Comparison of ENCODE assay signal across 15 cellular contexts in the genomic region with DNA sequence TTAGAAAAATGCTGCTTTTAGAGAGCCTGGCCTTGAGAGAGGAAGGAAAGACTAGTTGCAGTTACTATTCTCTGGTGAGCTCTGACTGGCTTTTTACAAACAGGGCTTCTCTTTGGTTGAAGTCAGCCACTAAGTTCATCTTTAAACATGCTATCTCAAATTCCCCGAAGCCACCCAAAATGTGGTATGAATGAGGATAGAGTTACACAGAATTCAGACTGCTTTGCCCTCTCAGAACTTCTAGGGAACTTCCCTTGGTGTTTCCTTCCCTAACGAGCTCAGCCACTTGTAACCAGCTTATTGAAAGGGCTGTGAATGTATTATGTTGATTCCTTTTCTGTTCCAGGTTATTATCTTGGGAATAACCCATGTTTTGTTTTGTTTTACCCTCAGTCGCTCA.
DNase-seq lines count a peak whose midpoint lies in the region; ATAC-seq, FAIRE-seq and TF ChIP-seq lines count a peak whose summit lies in the region.
"Had no signal": no experiment of that assay in that cellular context is flagged by ENCODE, and none has a peak within 500 bp of the region (broad histone marks: within the 10 kb centered on the region; RNA-seq: fewer than 3 reads in every experiment).

No MANE protein-coding gene starts in this region.

- H3K4me1 Mint-ChIP-seq in activated CD4-positive, alpha-beta T cell treated with anti-CD3 and anti-CD28 coated beads for 36 hours = no peaks in the 10 kb centered on the region
- H3K4me1 Mint-ChIP-seq in osteocyte (ENCODE audit: unreplicated experiment) = peaks cover 44% of the 10 kb centered on the region
- H3K4me1 Mint-ChIP-seq: T-cell had no signal

- no peak overlapping the region for H3K27ac Mint-ChIP-seq in activated CD4-positive, alpha-beta T cell treated with anti-CD3 and anti-CD28 coated beads for 36 hours
- H3K27ac Mint-ChIP-seq in osteocyte (ENCODE audit: unreplicated experiment) = peak overlapping the region; percentile 61
- H3K27ac Mint-ChIP-seq: T-cell had no signal

- intact Hi-C loops in activated CD4-positive, alpha-beta T cell treated with anti-CD3 and anti-CD28 coated beads for 36 hours (cut with DNase I, micrococcal nuclease) = no loop called here
- intact Hi-C loops in IMR-90 (cut with micrococcal nuclease) = loop anchor here (10.0 kb wide), 1 partner anchor 1299 kb away; no protein-coding TSS in a partner anchor
- intact Hi-C loops in GM12878 (cut with micrococcal nuclease; ENCODE audit: unreplicated experiment) = no loop called here
- intact Hi-C loops in sigmoid colon (cut with DNase I) = no loop called here

- H3K4ac ChIP-seq in IMR-90 (ENCODE audit: low read depth, low read length) = no peak overlapping the region

- no peak overlapping the region for H2BK15ac ChIP-seq in IMR-90 (ENCODE audit: low read depth, low read length)

- no peak overlapping the region for H3K4me2 ChIP-seq in IMR-90 (ENCODE audit: low read depth, low read length)
- peak overlapping the region; percentile 41 for H3K4me2 ChIP-seq in GM12878 (ENCODE audit: control insufficient read depth, insufficient read depth)

- H3K9me1 ChIP-seq in IMR-90 (ENCODE audit: insufficient read depth, low read length) = peaks cover 12% of the 10 kb centered on the region

- peaks cover 2% of the 10 kb centered on the region for H3K4me1 ChIP-seq in IMR-90 (ENCODE audit: control insufficient read depth, insufficient read depth, low read length)
- H3K4me1 ChIP-seq in GM12878 (ENCODE audit: control insufficient read depth, insufficient read depth, low read length) = peaks cover 76% of the 10 kb centered on the region
- peaks cover 0 to 12% (median 10%) of the 10 kb centered on the region in 4 donors for H3K4me1 ChIP-seq in sigmoid colon
- H3K4me1 ChIP-seq: parathyroid adenoma had no signal

- H4K5ac ChIP-seq in IMR-90 (ENCODE audit: low read depth, low read length) = no peak overlapping the region

- no peak overlapping the region for H2BK120ac ChIP-seq in IMR-90 (ENCODE audit: low read depth, low read length)

- peaks cover 7 to 18% of the 10 kb centered on the region in 2 experiments; a peak in 3 of 4 replicates for H3K79me1 ChIP-seq in IMR-90 (ENCODE audit: low read depth in 1 of 2, low read length in 2 of 2)

- no peak overlapping the region for H2AK9ac ChIP-seq in IMR-90 (replicated peaks; ENCODE audit: low read depth, low read length, poor library complexity)

- H4K8ac ChIP-seq in IMR-90 (ENCODE audit: low read depth in 2 of 2, low read length in 2 of 2) = peak overlapping the region in 1 of 2 experiments; percentile 20; a peak in 1 of 4 replicates

- dilution Hi-C loops in IMR-90 (cut with HindIII; ENCODE audit: low sequenced_read_pairs, unreplicated experiment) = no loop called here

- peak; percentile 16 for ATAC-seq in activated CD4-positive, alpha-beta T cell treated with anti-CD3 and anti-CD28 coated beads for 36 hours
- ATAC-seq in IMR-90 (ENCODE audit: low read depth) = peak; percentile 43
- ATAC-seq in GM12878 = peak; percentile 4
- ATAC-seq in GM19324 (IDR thresholded peaks at IDR 0.05; ENCODE audit: low FRiP score, unreplicated experiment) = no peak
- ATAC-seq: T-cell had no signal

- TF ChIP-seq RAD21 in IMR-90 (IDR thresholded peaks at IDR 0.05; ENCODE audit: low read length) (no peak), GM12878 (IDR thresholded peaks at IDR 0.05; ENCODE audit: insufficient read depth, low read depth, low read length) (no peak)

- H2AFZ ChIP-seq in IMR-90 (replicated peaks; ENCODE audit: low read length, poor library complexity) = no peak overlapping the region
- H2AFZ ChIP-seq in GM12878 (ENCODE audit: control insufficient read depth, low read depth, low read length) = peak overlapping the region; percentile 36
- H2AFZ ChIP-seq: parathyroid adenoma had no signal

- H3K9me3 Mint-ChIP-seq in activated CD4-positive, alpha-beta T cell treated with anti-CD3 and anti-CD28 coated beads for 36 hours (ENCODE audit: low read depth) = peaks cover 2% of the 10 kb centered on the region
- no peaks in the 10 kb centered on the region for H3K9me3 Mint-ChIP-seq in osteocyte (ENCODE audit: unreplicated experiment)

- TF ChIP-seq EP300 in GM12878 (IDR thresholded peaks at IDR 0.05; ENCODE audit: borderline replicate concordance in 1 of 2, control insufficient read depth in 1 of 2, low read depth in 2 of 2, low read length in 2 of 2) (no peak), sigmoid colon (IDR thresholded peaks at IDR 0.05) (no peak)

- H2BK20ac ChIP-seq in IMR-90 (ENCODE audit: low read depth, low read length) = no peak overlapping the region

- no peak for DNase-seq in activated CD4-positive, alpha-beta T cell treated with anti-CD3 and anti-CD28 coated beads for 36 hours
- DNase-seq in activated CD4-positive, alpha-beta T cell treated with anti-CD3 and anti-CD28 coated beads, Interleukin-2, amount 50 U/mL, for 4 hours = no peak
- peak; percentile 33 for DNase-seq in IMR-90
- DNase-seq in GM12878 (ENCODE audit: low read depth, low spot score) = peak; percentile 62
- no peak for DNase-seq in osteocyte (ENCODE audit: extremely low spot score, unreplicated experiment)
- DNase-seq in GM19240 (ENCODE audit: insufficient read length, low spot score) = no peak
- DNase-seq in sigmoid colon = no peak
- DNase-seq: cerebellar nuclear complex, NCI-H2081, T-cell had no signal

- no peak overlapping the region for H2AK5ac ChIP-seq in IMR-90 (ENCODE audit: low read depth, low read length)

- H3K9ac ChIP-seq in IMR-90 (ENCODE audit: low read depth, low read length) = no peak overlapping the region
- no peak overlapping the region; the same call in 1 of the 2 replicates for H3K9ac ChIP-seq in GM12878 (ENCODE audit: control insufficient read depth, insufficient read depth, low read length)
- H3K9ac ChIP-seq: parathyroid adenoma had no signal

- no peak overlapping the region for H4K91ac ChIP-seq in IMR-90 (ENCODE audit: insufficient read depth, low read depth, low read length)

- in situ Hi-C loops in IMR-90 (cut with MboI; ENCODE audit: low sequenced_read_pairs) (no loop called here), GM12878 (cut with MboI) (loop anchor here (5.0 kb wide), 1 partner anchor 169 kb away; no protein-coding TSS in a partner anchor)

- H3K56ac ChIP-seq in IMR-90 (ENCODE audit: extremely low read depth, insufficient read depth, low read length) = no peak overlapping the region

- no peak for FAIRE-seq in GM12878 (lab: Jason Lieb, UNC)
- FAIRE-seq: A204.1, islet of Langerhans, RCC 7860 had no signal

- H3K27me3 ChIP-seq in IMR-90 (ENCODE audit: control insufficient read depth, insufficient read depth, low read length) (no peaks in the 10 kb centered on the region), GM12878 (replicated peaks in 1 of 2; ENCODE audit: control insufficient read depth in 2 of 2, insufficient read depth in 2 of 2, low read length in 1 of 2) (no peaks in the 10 kb centered on the region), sigmoid colon (no peaks in the 10 kb centered on the region)

- no peak overlapping the region for H3K27ac ChIP-seq in IMR-90 (ENCODE audit: insufficient read depth, low read length)
- H3K27ac ChIP-seq in GM12878 (ENCODE audit: control insufficient read depth, insufficient read depth) = peak overlapping the region; percentile 78
- H3K27ac ChIP-seq in sigmoid colon = no peak overlapping the region
- H3K27ac ChIP-seq: parathyroid adenoma had no signal

- SMC1A ChIA-PET in GM12878 (lab: Charles Lee; ENCODE audit: uncharacterized antibody, unreplicated experiment) = interaction anchor here (0.6 to 14.8 kb wide), 13 partner anchors 10 to 205 kb away, joined by 3 to 249 read pairs (median 3); partner anchors contain the start of gene EFHC1

- H4K20me1 ChIP-seq in IMR-90 (ENCODE audit: insufficient read depth, low read length) (no peaks in the 10 kb centered on the region), GM12878 (ENCODE audit: control insufficient read depth, insufficient read depth) (no peaks in the 10 kb centered on the region)

- peaks cover 7% of the 10 kb centered on the region for H3K36me3 ChIP-seq in IMR-90 (ENCODE audit: control insufficient read depth, insufficient read depth, low read length)
- H3K36me3 ChIP-seq in GM12878 (ENCODE audit: control insufficient read depth in 2 of 2, insufficient read depth in 2 of 2, low read length in 1 of 2) = no peaks in the 10 kb centered on the region
- no peaks in the 10 kb centered on the region for H3K36me3 ChIP-seq in sigmoid colon

- H3K9me3 ChIP-seq in IMR-90 (ENCODE audit: control insufficient read depth, insufficient read depth, low read length) = 0 out of 2 replicates have a peak, but pooled peaks cover 2% of the 10 kb centered on the region
- H3K9me3 ChIP-seq in GM12878 (replicated peaks; ENCODE audit: control insufficient read depth, insufficient read depth, low read length) = no peaks in the 10 kb centered on the region; the same call in 1 of the 3 replicates
- no peaks in the 10 kb centered on the region for H3K9me3 ChIP-seq in sigmoid colon

- TF ChIP-seq CTCF in IMR-90 (conservative IDR thresholded peaks at IDR 0.05; ENCODE audit: low read depth, low read length) (no peak), GM12878 (IDR thresholded peaks at IDR 0.05 in 2 of 3, conservative IDR thresholded peaks at IDR 0.05 in 1 of 3; ENCODE audit: control insufficient read depth in 2 of 3, extremely low read depth in 1 of 3, insufficient read depth in 1 of 3, low read depth in 3 of 3, low read length in 3 of 3) (no peak), osteocyte (IDR thresholded peaks at IDR 0.05) (no peak), sigmoid colon (IDR thresholded peaks at IDR 0.05) (no peak)

- H3K79me2 ChIP-seq in GM12878 (ENCODE audit: control insufficient read depth, insufficient read depth, low read length) = no peaks in the 10 kb centered on the region
- H3K79me2 ChIP-seq: parathyroid adenoma had no signal

- RAD21 ChIA-PET in GM12878 (lab: Charles Lee; ENCODE audit: unreplicated experiment) = interaction anchor here (0.5 to 11.6 kb wide), 17 partner anchors 26 to 208 kb away, joined by 3 to 124 read pairs (median 4); partner anchors contain the start of genes EFHC1 and MCM3

- BruUV-seq in IMR-90 (replicated peaks; lab: Mats Ljungman, UMichigan) = no TSS peak
- BruUV-seq in GM12878 (replicated peaks; lab: Mats Ljungman, UMichigan) = no TSS peak

- TF ChIP-seq POLR2A in IMR-90 (IDR thresholded peaks at IDR 0.05; ENCODE audit: low read depth, low read length) = no peak
- TF ChIP-seq POLR2A in GM12878 (IDR thresholded peaks at IDR 0.05; ENCODE audit: low read depth, low read length) = no peak
- TF ChIP-seq POLR2A in sigmoid colon (IDR thresholded peaks at IDR 0.05) = no peak

- H3K4me3 Mint-ChIP-seq in activated CD4-positive, alpha-beta T cell treated with anti-CD3 and anti-CD28 coated beads for 36 hours = no peak overlapping the region
- H3K4me3 Mint-ChIP-seq in osteocyte (ENCODE audit: unreplicated experiment) = no peak overlapping the region
- H3K4me3 Mint-ChIP-seq: T-cell had no signal

- H3K23ac ChIP-seq in IMR-90 (ENCODE audit: low read depth, low read length) = no peak overlapping the region

- no CpG with 5 or more reads among the region's 3 CpGs for WGBS in IMR-90 (ENCODE audit: extremely low coverage in 2 of 2, insufficient read length in 1 of 2), 2 experiments
- WGBS in GM12878 (ENCODE audit: insufficient coverage, insufficient replicate concordance, low lambda C conversion rate, missing lambda C conversion rate) = 0% methylated on average over 3 of the region's 3 CpGs
- 60 to 69% methylated on average over 3 of the region's 3 CpGs for WGBS in sigmoid colon, 2 donors

- no peaks in the 10 kb centered on the region for H3K36me3 Mint-ChIP-seq in activated CD4-positive, alpha-beta T cell treated with anti-CD3 and anti-CD28 coated beads for 36 hours (ENCODE audit: low read depth)
- H3K36me3 Mint-ChIP-seq in osteocyte (ENCODE audit: unreplicated experiment) = peaks cover 37% of the 10 kb centered on the region

- H3K14ac ChIP-seq in IMR-90 (replicated peaks; ENCODE audit: low read depth, low read length) = no peak overlapping the region

- CTCF ChIA-PET in activated CD4-positive, alpha-beta T cell treated with anti-CD3 and anti-CD28 coated beads for 36 hours (lab: Charles Lee) = interaction anchor here (0.6 to 1.0 kb wide), 2 partner anchors 82 to 943 kb away, joined by 3 to 4 read pairs; no protein-coding TSS in a partner anchor
- CTCF ChIA-PET in IMR-90 (lab: Yijun Ruan, JAX) = no interaction called here
- CTCF ChIA-PET in GM12878 (lab: Yijun Ruan, JAX) = interaction anchor here (0.6 to 10.3 kb wide), 9 partner anchors 43 to 181 kb away, joined by 3 to 83 read pairs (median 4); partner anchors contain the start of gene EFHC1

- no peak overlapping the region for H3K18ac ChIP-seq in IMR-90 (ENCODE audit: low read depth, low read length)

- H3K27me3 Mint-ChIP-seq in activated CD4-positive, alpha-beta T cell treated with anti-CD3 and anti-CD28 coated beads for 36 hours = no peaks in the 10 kb centered on the region
- H3K27me3 Mint-ChIP-seq in osteocyte (ENCODE audit: unreplicated experiment) = no peaks in the 10 kb centered on the region
- H3K27me3 Mint-ChIP-seq: T-cell had no signal

- POLR2A ChIA-PET in activated CD4-positive, alpha-beta T cell treated with anti-CD3 and anti-CD28 coated beads for 36 hours (lab: Charles Lee) = no interaction called here
- POLR2A ChIA-PET in IMR-90 (lab: Charles Lee; ENCODE audit: unreplicated experiment) = no interaction called here
- POLR2A ChIA-PET in GM12878 (lab: Charles Lee) = interaction anchor here (1.0 to 5.8 kb wide), 4 partner anchors 73 to 107 kb away, joined by 3 to 35 read pairs (median 4); partner anchors contain the start of gene EFHC1

- H3K4me3 ChIP-seq in IMR-90 (ENCODE audit: insufficient read depth, low read depth, low read length) (no peak overlapping the region), GM12878 (no peak overlapping the region), sigmoid colon (no peak overlapping the region)

- no peak overlapping the region for H2BK5ac ChIP-seq in IMR-90 (ENCODE audit: low read depth, low read length, poor library complexity, severe bottlenecking)

Comparison
In these comparisons a context has a peak if more than half of its experiments do, and no peak if none do; other contexts are left out.
1. DNase-seq: peak in IMR-90 (single experiment) and GM12878 (single experiment); none in activated CD4-positive, alpha-beta T cell treated with anti-CD3 and anti-CD28 coated beads for 36 hours (single experiment), activated CD4-positive, alpha-beta T cell treated with anti-CD3 and anti-CD28 coated beads, Interleukin-2, amount 50 U/mL, for 4 hours (0 of 2), osteocyte (single experiment), GM19240 (single experiment) and sigmoid colon (single experiment).